Comparison of ENCODE assay signal across 1 cellular context in the genomic region with DNA sequence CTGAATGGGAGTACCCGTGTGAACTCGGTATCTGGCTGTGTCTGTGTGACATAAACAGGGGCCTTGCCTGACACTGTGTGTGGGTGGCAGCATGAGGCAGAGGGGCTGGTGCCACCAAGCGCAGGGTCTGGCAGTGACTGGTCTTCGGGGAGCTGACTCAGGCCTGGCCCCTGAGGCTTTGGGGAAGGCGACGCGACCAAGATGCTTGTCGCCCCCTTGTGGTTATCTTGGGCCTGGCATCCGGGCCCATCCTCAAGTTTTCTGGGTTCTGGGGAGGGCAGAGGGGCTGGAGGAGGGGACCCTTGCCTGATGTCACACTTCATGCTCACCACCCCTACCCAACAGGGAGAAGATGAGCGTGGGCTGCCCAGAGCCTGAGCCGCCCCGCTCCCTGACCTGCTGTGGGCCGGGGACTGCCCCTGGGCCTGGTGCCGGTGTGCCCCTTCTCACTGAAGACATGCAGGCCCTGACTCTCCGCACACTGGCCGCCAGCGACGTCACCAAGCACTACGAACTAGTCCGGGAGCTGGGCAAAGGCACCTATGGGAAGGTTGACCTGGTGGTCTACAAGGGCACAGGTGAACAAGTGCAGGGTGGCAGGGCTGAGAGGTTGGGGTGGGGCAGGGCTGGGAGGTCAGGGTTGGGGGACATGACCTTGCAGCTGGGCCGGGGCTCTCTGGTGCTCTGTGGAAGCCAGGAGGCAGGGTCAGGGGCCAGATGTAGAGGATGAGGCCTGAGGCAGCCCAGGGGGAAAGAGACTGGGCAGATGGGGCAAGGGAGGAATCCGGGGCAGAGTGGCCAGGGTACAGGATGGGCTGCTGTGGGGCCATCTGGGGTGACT.
TF ChIP-seq lines count a peak whose summit lies in the region.

No MANE protein-coding gene starts in this region.

TF ChIP-seq in H1, 55 proteins besides CTCF, POLR2A, EP300 and RAD21:
- TF ChIP-seq CREB1 (IDR thresholded peaks at IDR 0.05) (peak; percentile 73), JUND (IDR thresholded peaks at IDR 0.05; ENCODE audit: low read length) (0 out of 2 replicates have a peak, but pooled peaks have one; percentile 29), CBX8 (IDR thresholded peaks at IDR 0.05; ENCODE audit: borderline replicate concordance, low read depth, low read length) (no peak), TEAD4 (IDR thresholded peaks at IDR 0.05; ENCODE audit: low read depth, low read length) (peak; percentile 21; the same call in 1 of the 2 replicates), ATF2 (IDR thresholded peaks at IDR 0.05; ENCODE audit: low read length) (no peak), SIX5 (IDR thresholded peaks at IDR 0.05; ENCODE audit: low read depth, low read length) (no peak), E2F6 (IDR thresholded peaks at IDR 0.05) (0 out of 2 replicates have a peak, but pooled peaks have one; percentile 11), MAFK (IDR thresholded peaks at IDR 0.05; ENCODE audit: low read depth, low read length) (peak; percentile 32; the same call in 1 of the 2 replicates), POLR2AphosphoS5 (IDR thresholded peaks at IDR 0.05; ENCODE audit: low read depth, low read length) (no peak), GABPA (IDR thresholded peaks at IDR 0.05; ENCODE audit: borderline replicate concordance, insufficient read depth, low read length) (0 out of 2 replicates have a peak, but pooled peaks have one; percentile 56)
